ENCODE assay signal across 1 cellular context in the genomic region with DNA sequence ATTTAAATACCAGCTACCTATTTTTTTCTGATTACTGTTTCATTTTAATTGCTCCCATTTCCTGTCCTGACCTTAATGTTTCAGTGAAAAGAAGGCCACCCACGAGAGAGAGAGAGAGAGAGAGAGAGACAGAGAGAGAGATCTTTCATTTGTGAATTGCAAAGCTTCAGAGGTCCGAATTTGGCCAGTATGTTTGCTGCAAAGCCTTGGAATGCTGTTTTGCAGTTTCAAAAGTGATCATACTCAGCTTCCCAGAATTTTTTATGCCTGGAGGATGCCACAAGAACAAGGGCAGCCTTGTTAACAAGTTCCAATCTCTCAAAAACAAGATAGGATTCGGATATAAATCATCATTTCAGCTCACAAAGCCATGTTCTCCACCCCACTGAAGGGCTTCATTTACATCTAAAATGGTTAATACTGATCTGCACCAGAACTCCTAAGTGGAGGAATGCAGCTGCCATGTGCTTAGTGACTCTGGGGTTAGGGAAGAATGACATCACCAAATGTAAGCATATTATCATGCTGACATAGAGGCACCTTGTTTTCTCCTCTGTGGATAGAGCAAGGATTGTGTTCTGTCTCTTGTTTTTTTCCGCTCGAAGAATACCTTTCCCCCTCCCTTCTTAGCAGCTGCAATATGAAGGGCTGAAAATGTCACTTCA.
TF ChIP-seq lines count a peak whose summit lies in the region.

No MANE protein-coding gene starts in this region.

TF ChIP-seq in HEK293, 187 proteins besides CTCF, POLR2A, EP300 and RAD21 (continued from another document):
- TF ChIP-seq, protein P1, sequence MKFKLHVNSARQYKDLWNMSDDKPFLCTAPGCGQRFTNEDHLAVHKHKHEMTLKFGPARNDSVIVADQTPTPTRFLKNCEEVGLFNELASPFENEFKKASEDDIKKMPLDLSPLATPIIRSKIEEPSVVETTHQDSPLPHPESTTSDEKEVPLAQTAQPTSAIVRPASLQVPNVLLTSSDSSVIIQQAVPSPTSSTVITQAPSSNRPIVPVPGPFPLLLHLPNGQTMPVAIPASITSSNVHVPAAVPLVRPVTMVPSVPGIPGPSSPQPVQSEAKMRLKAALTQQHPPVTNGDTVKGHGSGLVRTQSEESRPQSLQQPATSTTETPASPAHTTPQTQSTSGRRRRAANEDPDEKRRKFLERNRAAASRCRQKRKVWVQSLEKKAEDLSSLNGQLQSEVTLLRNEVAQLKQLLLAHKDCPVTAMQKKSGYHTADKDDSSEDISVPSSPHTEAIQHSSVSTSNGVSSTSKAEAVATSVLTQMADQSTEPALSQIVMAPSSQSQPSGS (tag by site-specific recombination; IDR thresholded peaks at IDR 0.05; ENCODE audit: low read depth), result peak; percentile 79
- TF ChIP-seq ZBTB21 (tag by site-specific recombination; IDR thresholded peaks at IDR 0.05), result peak; percentile 39; the same call in 1 of the 2 replicates
- no peak for TF ChIP-seq ZNF558 (tag by site-specific recombination; IDR thresholded peaks at IDR 0.05)
- 0 out of 2 replicates have a peak, but pooled peaks have one; percentile 37 for TF ChIP-seq INSM2 (tag by site-specific recombination; IDR thresholded peaks at IDR 0.05)
